In the genomic region with DNA sequence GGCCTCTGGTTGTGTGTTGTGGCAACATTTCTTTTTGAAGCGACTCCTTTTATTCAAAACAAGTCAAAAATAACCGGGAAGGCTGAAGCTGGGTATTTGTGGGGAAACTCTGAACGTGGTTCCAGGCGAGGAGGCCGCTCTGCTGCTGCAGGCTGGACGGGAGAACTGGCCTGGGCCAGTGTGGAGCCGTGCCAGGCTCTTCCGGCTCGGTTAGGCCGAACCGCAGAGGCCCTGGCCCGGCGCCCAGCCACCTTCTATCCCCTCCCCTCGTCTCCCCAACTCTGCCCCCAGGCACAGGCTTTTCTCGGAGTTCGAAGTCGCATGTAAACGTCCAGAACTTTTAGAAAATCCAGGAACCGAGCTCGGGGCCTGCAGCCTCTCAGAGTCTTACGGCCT, we compare ENCODE assay signal across 9 cellular contexts. TPM values are rescaled to one million over a fixed set of nuclear protein-coding genes. Genes with fewer than 3 reads are reported as not detected.
DNase-seq lines count a peak whose midpoint lies in the region; ATAC-seq and TF ChIP-seq lines count a peak whose summit lies in the region.
"Had no signal": no experiment of that assay in that cellular context is flagged by ENCODE, and none has a peak within 500 bp of the region (broad histone marks: within the 10 kb centered on the region; RNA-seq: fewer than 3 reads in every experiment).

No MANE protein-coding gene starts in this region.

- ATAC-seq in GM18909 (IDR thresholded peaks at IDR 0.05; ENCODE audit: poor library complexity, unreplicated experiment) (no peak), GM21723 (IDR thresholded peaks at IDR 0.05; ENCODE audit: unreplicated experiment) (no peak), HG03108 (IDR thresholded peaks at IDR 0.05; ENCODE audit: unreplicated experiment) (no peak)

- no peaks in the 10 kb centered on the region for H3K27me3 Mint-ChIP-seq in activated T-helper 2 cell treated with anti-CD3 and anti-CD28 coated beads, Interferon-gamma antibody, Interleukin-2, Interleukin-4, amounts not matched to agents 10 μg/mL and 5 μg/mL and 100 μg/mL, durations not matched to agents 14 hours and 24 hours and 36 hours (ENCODE audit: low read depth)

- H3K4me1 Mint-ChIP-seq in activated T-helper 2 cell treated with anti-CD3 and anti-CD28 coated beads, Interferon-gamma antibody, Interleukin-2, Interleukin-4, amounts not matched to agents 10 μg/mL and 5 μg/mL and 100 μg/mL, durations not matched to agents 14 hours and 24 hours and 36 hours (ENCODE audit: low read depth), result peaks cover 11% of the 10 kb centered on the region

- H3K9me3 Mint-ChIP-seq in activated T-helper 2 cell treated with anti-CD3 and anti-CD28 coated beads, Interferon-gamma antibody, Interleukin-2, Interleukin-4, amounts not matched to agents 10 μg/mL and 5 μg/mL and 100 μg/mL, durations not matched to agents 14 hours and 24 hours and 36 hours, result no peaks in the 10 kb centered on the region

- no peak for TF ChIP-seq CTCF in C4-2B (conservative IDR thresholded peaks at IDR 0.05)
- no peak for TF ChIP-seq CTCF in HEK293 (tag by site-specific recombination; IDR thresholded peaks at IDR 0.05)

- POLR2A ChIA-PET in HEK293 (lab: Yijun Ruan, JAX), result interaction anchor here (0.6 to 4.9 kb wide), 3 partner anchors 8 to 459 kb away, joined by 3 to 50 read pairs (median 5); no protein-coding TSS in a partner anchor

- H3K27ac ChIP-seq in C4-2B (peak overlapping the region; percentile 87), HEK293 (ENCODE audit: extremely low read depth, low read depth, low read length) (peak overlapping the region; percentile 99)

- peaks cover 9% of the 10 kb centered on the region for H3K36me3 Mint-ChIP-seq in activated T-helper 2 cell treated with anti-CD3 and anti-CD28 coated beads, Interferon-gamma antibody, Interleukin-2, Interleukin-4, amounts not matched to agents 10 μg/mL and 5 μg/mL and 100 μg/mL, durations not matched to agents 14 hours and 24 hours and 36 hours (ENCODE audit: low read depth)

- intact Hi-C loops in activated T-helper 2 cell treated with anti-CD3 and anti-CD28 coated beads, Interferon-gamma antibody, Interleukin-2, Interleukin-4, amounts not matched to agents 10 μg/mL and 5 μg/mL and 100 μg/mL, durations not matched to agents 14 hours and 24 hours and 36 hours (cut with micrococcal nuclease), result no loop called here

- peaks cover 20% of the 10 kb centered on the region for H3K4me1 ChIP-seq in HEK293 (ENCODE audit: control insufficient read depth, insufficient read depth, low read length)

- DNase-seq in activated T-helper 2 cell treated with anti-CD3 and anti-CD28 coated beads, Interferon-gamma antibody, Interleukin-2, Interleukin-4, amounts not matched to agents 10 μg/mL and 5 μg/mL and 100 μg/mL, durations not matched to agents 14 hours and 24 hours and 36 hours (ENCODE audit: low spot score), result no peak
- DNase-seq in mucosa of gallbladder (ENCODE audit: low spot score) (peak; percentile 12), germinal center (ENCODE audit: low spot score) (no peak)

- CTCF ChIA-PET in HEK293 (lab: Yijun Ruan, JAX), result interaction anchor here (0.8 kb wide), 1 partner anchor 286 kb away, joined by 3 read pairs; no protein-coding TSS in a partner anchor

- no peak overlapping the region for H3K4me3 ChIP-seq in HEK293 (ENCODE audit: low read depth, low read length)

- H3K4me3 Mint-ChIP-seq in activated T-helper 2 cell treated with anti-CD3 and anti-CD28 coated beads, Interferon-gamma antibody, Interleukin-2, Interleukin-4, amounts not matched to agents 10 μg/mL and 5 μg/mL and 100 μg/mL, durations not matched to agents 14 hours and 24 hours and 36 hours (ENCODE audit: low read depth), result peak overlapping the region; percentile 54

- peak overlapping the region; percentile 75 for H3K27ac Mint-ChIP-seq in activated T-helper 2 cell treated with anti-CD3 and anti-CD28 coated beads, Interferon-gamma antibody, Interleukin-2, Interleukin-4, amounts not matched to agents 10 μg/mL and 5 μg/mL and 100 μg/mL, durations not matched to agents 14 hours and 24 hours and 36 hours

- H3K36me3 ChIP-seq in HEK293 (ENCODE audit: control insufficient read depth in 2 of 2, insufficient read depth in 1 of 2, low read length in 2 of 2), result no peaks in the 10 kb centered on the region
- H3K36me3 ChIP-seq: cardiac muscle cell had no signal

- H3K9me3 ChIP-seq in HEK293 (ENCODE audit: control insufficient read depth, insufficient read depth, low read depth, low read length), result no peaks in the 10 kb centered on the region

TF ChIP-seq in HEK293, 187 proteins besides CTCF, POLR2A, EP300 and RAD21:
- TF ChIP-seq ZBTB26 (tag by site-specific recombination; optimal IDR thresholded peaks at IDR 0.05) (peak; percentile 9), ZNF18 (tag by site-specific recombination; IDR thresholded peaks at IDR 0.05) (no peak), ZSCAN18 (tag by site-specific recombination; IDR thresholded peaks at IDR 0.05) (no peak), ZNF341 (tag by site-specific recombination; IDR thresholded peaks at IDR 0.05; ENCODE audit: low read depth) (peak; percentile 86), AEBP2 (tag by site-specific recombination; IDR thresholded peaks at IDR 0.05; ENCODE audit: borderline replicate concordance) (no peak), ZNF654 (tag by site-specific recombination; IDR thresholded peaks at IDR 0.05; ENCODE audit: low read depth) (no peak), ZNF704 (tag by site-specific recombination; IDR thresholded peaks at IDR 0.05) (no peak)

RNA-seq across cellular contexts. Expression of gene BCOR, which starts 2.4 kb away (rescaled TPM):
- 74.6 and 82.2 TPM in 2 replicates for total RNA-seq in activated T-helper 2 cell treated with anti-CD3 and anti-CD28 coated beads, Interferon-gamma antibody, Interleukin-2, Interleukin-4, amounts not matched to agents 10 μg/mL and 5 μg/mL and 100 μg/mL, durations not matched to agents 14 hours and 24 hours and 36 hours
- 25.8 TPM for total RNA-seq in mucosa of gallbladder
